8 cellular contexts compared by ENCODE assay signal in genomic region chr11:66267379-66268209, GRCh38. TPM values are rescaled to one million over a fixed set of nuclear protein-coding genes. Genes with fewer than 3 reads are reported as not detected.
DNase-seq lines count a peak whose midpoint lies in the region; ATAC-seq and TF ChIP-seq lines count a peak whose summit lies in the region.

No MANE protein-coding gene starts in this region.

- intact Hi-C loops in colonic mucosa (cut with DNase I): no loop called here

- DNase-seq in NK-92 (lab: John Stamatoyannopoulos, UW; ENCODE audit: unreplicated experiment) (peak; percentile 54), NCI-H2227 treated with DMSO at 0.1 percent for 48 hours (lab: John Stamatoyannopoulos, UW) (peak; percentile 91), colonic mucosa (peak; percentile 92), left kidney (ENCODE audit: low read depth, low spot score) (peak; percentile 94)
- no peak for DNase-seq in NK-92 treated with Interleukin-12 subunit alpha and Interleukin-12 subunit beta, amount 100 ng/mL, for 24 hours (lab: John Stamatoyannopoulos, UW)
- peak; percentile 91 for DNase-seq in activated CD4-positive, alpha-beta T cell treated with anti-CD3 and anti-CD28 coated beads for 48 hours
- DNase-seq in stimulated activated CD4-positive, alpha-beta T cell treated with anti-CD3 and anti-CD28 coated beads, Interleukin-1b, Interleukin-23, amount 100 ng/mL, for 4 hours (ENCODE audit: low read depth in 2 of 2): peak; percentile 77 to 89

- no peaks in the 10 kb centered on the region for H3K9me3 ChIP-seq in colonic mucosa

- peaks cover 10% of the 10 kb centered on the region for H3K4me1 ChIP-seq in colonic mucosa

- ATAC-seq in HG02938 (IDR thresholded peaks at IDR 0.05; ENCODE audit: unreplicated experiment): peak; percentile 36

- peak overlapping the region; percentile 68 for H3K4me3 ChIP-seq in colonic mucosa

- H3K9ac ChIP-seq in colonic mucosa (ENCODE audit: low read depth in 2 of 2, low read length in 2 of 2): peak overlapping the region; percentile 79 to 95

- peak overlapping the region; percentile 93 for H3K27ac ChIP-seq in colonic mucosa

- no peaks in the 10 kb centered on the region for H3K36me3 ChIP-seq in colonic mucosa

- H3K27me3 ChIP-seq in colonic mucosa: no peaks in the 10 kb centered on the region

- no peak for TF ChIP-seq CTCF in colonic mucosa (IDR thresholded peaks at IDR 0.05)

RNA-seq across cellular contexts. Expression of gene RAB1B, which starts 0.8 kb away (rescaled TPM):
- total RNA-seq in colonic mucosa: 100 to 1,000 TPM; 212 to 243 TPM

RNA-seq across cellular contexts. Expression of gene KLC2, which starts 10.1 kb away (rescaled TPM):
- 10 to 100 TPM; 19.9 to 35.7 TPM for total RNA-seq in colonic mucosa

RNA-seq across cellular contexts. Expression of gene CNIH2, which starts 10.4 kb away (rescaled TPM):
- total RNA-seq in colonic mucosa: under 1 TPM; 0.58 to 0.67 TPM

RNA-seq across cellular contexts. Expression of gene YIF1A, which starts 21.3 kb away (rescaled TPM):
- total RNA-seq in colonic mucosa: 100 to 1,000 TPM in 1 of 2 donors, 10 to 100 TPM in 1; 87.4 to 159 TPM

RNA-seq across cellular contexts. Expression of gene TMEM151A, which starts 24.1 kb away (rescaled TPM):
- total RNA-seq in colonic mucosa: under 1 TPM; 0.37 to 0.47 TPM
